Comparison of ENCODE assay signal across 8 cellular contexts in genomic region chr11:66592457-66593302, GRCh38. TPM values are rescaled to one million over a fixed set of nuclear protein-coding genes. Genes with fewer than 3 reads are reported as not detected.
DNase-seq lines count a peak whose midpoint lies in the region; ATAC-seq, FAIRE-seq and TF ChIP-seq lines count a peak whose summit lies in the region.

A gene with protein sequence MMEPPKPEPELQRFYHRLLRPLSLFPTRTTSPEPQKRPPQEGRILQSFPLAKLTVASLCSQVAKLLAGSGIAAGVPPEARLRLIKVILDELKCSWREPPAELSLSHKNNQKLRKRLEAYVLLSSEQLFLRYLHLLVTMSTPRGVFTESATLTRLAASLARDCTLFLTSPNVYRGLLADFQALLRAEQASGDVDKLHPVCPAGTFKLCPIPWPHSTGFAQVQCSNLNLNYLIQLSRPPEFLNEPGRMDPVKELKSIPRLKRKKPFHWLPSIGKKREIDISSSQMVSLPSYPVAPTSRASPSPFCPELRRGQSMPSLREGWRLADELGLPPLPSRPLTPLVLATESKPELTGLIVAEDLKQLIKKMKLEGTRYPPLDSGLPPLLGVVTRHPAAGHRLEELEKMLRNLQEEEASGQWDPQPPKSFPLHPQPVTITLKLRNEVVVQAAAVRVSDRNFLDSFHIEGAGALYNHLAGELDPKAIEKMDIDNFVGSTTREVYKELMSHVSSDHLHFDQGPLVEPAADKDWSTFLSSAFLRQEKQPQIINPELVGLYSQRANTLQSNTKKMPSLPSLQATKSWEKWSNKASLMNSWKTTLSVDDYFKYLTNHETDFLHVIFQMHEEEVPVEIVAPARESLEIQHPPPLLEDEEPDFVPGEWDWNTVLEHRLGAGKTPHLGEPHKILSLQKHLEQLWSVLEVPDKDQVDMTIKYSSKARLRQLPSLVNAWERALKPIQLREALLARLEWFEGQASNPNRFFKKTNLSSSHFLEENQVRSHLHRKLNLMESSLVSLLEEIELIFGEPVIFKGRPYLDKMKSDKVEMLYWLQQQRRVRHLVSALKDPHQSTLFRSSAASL (minus strand): TSS chr11:66593063. CDS start chr11:66593015, 48 bp downstream.
A gene with protein sequence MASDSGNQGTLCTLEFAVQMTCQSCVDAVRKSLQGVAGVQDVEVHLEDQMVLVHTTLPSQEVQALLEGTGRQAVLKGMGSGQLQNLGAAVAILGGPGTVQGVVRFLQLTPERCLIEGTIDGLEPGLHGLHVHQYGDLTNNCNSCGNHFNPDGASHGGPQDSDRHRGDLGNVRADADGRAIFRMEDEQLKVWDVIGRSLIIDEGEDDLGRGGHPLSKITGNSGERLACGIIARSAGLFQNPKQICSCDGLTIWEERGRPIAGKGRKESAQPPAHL (plus strand): TSS chr11:66593185. CDS start chr11:66593262, 77 bp downstream.

- DNase-seq in GM19239 (ENCODE audit: insufficient read length, low spot score) (peak; percentile 100), NCI-H510A treated with DMSO at 0.1 percent for 48 hours (lab: John Stamatoyannopoulos, UW) (peak; percentile 86), colonic mucosa (peak; percentile 99), left lung (peak; percentile 99 to 100)
- DNase-seq in activated CD4-positive, alpha-beta T cell treated with anti-CD3 and anti-CD28 coated beads for 48 hours = peak; percentile 99
- DNase-seq in stimulated activated CD4-positive, alpha-beta T cell treated with anti-CD3 and anti-CD28 coated beads, Interleukin-2, amount 100 ng/mL, for 48 hours = peak; percentile 97

- ATAC-seq in HG03442 (IDR thresholded peaks at IDR 0.05; ENCODE audit: unreplicated experiment) (peak; percentile 90), left lung (peak; percentile 98)

- peak within 1 kb of the TSS; percentile 61 to 79 (median 71) for H3K4me3 ChIP-seq in BLaER1 treated with 17β-estradiol and CSF1 and Interleukin-3, amounts not matched to agents 10 nM and 100 nM
- H3K4me3 ChIP-seq in colonic mucosa (peak within 1 kb of the TSS; percentile 65), left lung (peak within 1 kb of the TSS; percentile 60 to 68)

- intact Hi-C loops in colonic mucosa (cut with DNase I) = loop anchor here (10.0 kb wide), 1 partner anchor 242 kb away; no protein-coding TSS in a partner anchor
- intact Hi-C loops in left lung (cut with DNase I) = no loop called here

- H4K20me1 ChIP-seq in BLaER1 treated with 17β-estradiol and CSF1 and Interleukin-3, amounts not matched to agents 10 nM and 100 nM = peaks cover 0 to 16% (median 6%) of the 10 kb centered on the region in 11 experiments; a peak in 6 of 22 replicates

- H3K27ac ChIP-seq in BLaER1 treated with 17β-estradiol and CSF1 and Interleukin-3, amounts not matched to agents 10 nM and 100 nM = peak within 1 kb of the TSS; percentile 70 to 89 (median 79)
- peak within 1 kb of the TSS; percentile 81 for H3K27ac ChIP-seq in colonic mucosa
- peak within 1 kb of the TSS; percentile 69 to 89 for H3K27ac ChIP-seq in left lung

- peak; percentile 75 for TF ChIP-seq CTCF in colonic mucosa (IDR thresholded peaks at IDR 0.05)
- TF ChIP-seq CTCF in left lung (IDR thresholded peaks at IDR 0.05) = peak; percentile 48 to 59

- peaks cover 45 to 66% (median 60%) of the 10 kb centered on the region in 10 experiments for H3K4me1 ChIP-seq in BLaER1 treated with 17β-estradiol and CSF1 and Interleukin-3, amounts not matched to agents 10 nM and 100 nM
- peaks cover 5% of the 10 kb centered on the region for H3K4me1 ChIP-seq in colonic mucosa
- H3K4me1 ChIP-seq in left lung = peaks cover 17 to 35% of the 10 kb centered on the region in 2 donors

- peak within 1 kb of the TSS; percentile 90 to 99 (median 95) for H3K4me2 ChIP-seq in BLaER1 treated with 17β-estradiol and CSF1 and Interleukin-3, amounts not matched to agents 10 nM and 100 nM

- H3K9me3 ChIP-seq in BLaER1 treated with 17β-estradiol and CSF1 and Interleukin-3, amounts not matched to agents 10 nM and 100 nM (replicated peaks in 1 of 11) = peaks cover 0 to 29% (median 17%) of the 10 kb centered on the region in 11 experiments; a peak in 17 of 22 replicates
- H3K9me3 ChIP-seq in colonic mucosa (no peaks in the 10 kb centered on the region), left lung (no peaks in the 10 kb centered on the region)

- H3K36me3 ChIP-seq in BLaER1 treated with 17β-estradiol and CSF1 and Interleukin-3, amounts not matched to agents 10 nM and 100 nM = peaks cover 0 to 4% (median 0%) of the 10 kb centered on the region in 11 experiments; a peak in 3 of 22 replicates
- H3K36me3 ChIP-seq in colonic mucosa (no peaks in the 10 kb centered on the region), left lung (no peaks in the 10 kb centered on the region)

- H3K27me3 ChIP-seq in BLaER1 treated with 17β-estradiol and CSF1 and Interleukin-3, amounts not matched to agents 10 nM and 100 nM = no peaks in the 10 kb centered on the region
- no peaks in the 10 kb centered on the region for H3K27me3 ChIP-seq in colonic mucosa
- no peaks in the 10 kb centered on the region for H3K27me3 ChIP-seq in left lung

- H3K9ac ChIP-seq in BLaER1 treated with 17β-estradiol and CSF1 and Interleukin-3, amounts not matched to agents 10 nM and 100 nM = peak within 1 kb of the TSS; percentile 72 to 92 (median 85)
- H3K9ac ChIP-seq in colonic mucosa (ENCODE audit: low read depth in 2 of 2, low read length in 2 of 2) = peak within 1 kb of the TSS; percentile 85 to 97

- FAIRE-seq in GM19239 (lab: Jason Lieb, UNC) = peak; percentile 92

RNA-seq across cellular contexts. Expression of the first gene that starts in this region (rescaled TPM):
- under 1 TPM; 0.53 to 0.62 TPM for total RNA-seq in colonic mucosa
- total RNA-seq in left lung = under 1 TPM; 0.39 to 0.44 TPM

RNA-seq across cellular contexts. Expression of the second gene that starts in this region (rescaled TPM):
- total RNA-seq in colonic mucosa (10 to 100 TPM; 31.2 to 41.4 TPM), left lung (10 to 100 TPM; 29.0 to 46.5 TPM)

Comparison
In these comparisons a context has a peak if more than half of its experiments do, and no peak if none do; other contexts are left out.
1. Peak in every context shown above with its lines: DNase-seq, ATAC-seq, H3K4me3 ChIP-seq and H3K27ac ChIP-seq.